ENCODE assay signal across 20 cellular contexts in the genomic region with DNA sequence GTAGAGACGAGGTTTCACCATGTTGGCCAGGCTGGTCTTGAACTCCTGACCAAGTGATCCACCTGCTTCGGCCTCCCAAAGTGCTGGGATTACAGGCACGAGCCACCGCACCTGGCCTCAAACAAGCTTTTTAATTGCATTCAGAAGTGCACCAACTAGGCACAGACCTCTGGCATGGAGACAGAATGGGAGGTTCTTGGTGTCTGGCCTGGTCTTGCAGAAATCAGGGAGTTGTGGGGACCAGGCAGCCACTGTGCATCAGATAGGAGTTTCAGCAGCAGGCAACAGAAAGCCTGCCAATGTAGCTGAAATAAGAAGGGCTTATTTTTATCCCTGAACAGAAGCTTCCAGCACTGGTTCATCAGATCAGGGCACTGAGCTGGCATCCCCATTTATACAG. TPM values are rescaled to one million over a fixed set of nuclear protein-coding genes. Genes with fewer than 3 reads are reported as not detected.
DNase-seq lines count a peak whose midpoint lies in the region; ATAC-seq, FAIRE-seq and TF ChIP-seq lines count a peak whose summit lies in the region.
"Had no signal": no experiment of that assay in that cellular context is flagged by ENCODE, and none has a peak within 500 bp of the region (broad histone marks: within the 10 kb centered on the region; RNA-seq: fewer than 3 reads in every experiment).

No MANE protein-coding gene starts in this region.

- ATAC-seq in GM12878 = no peak
- no peak for ATAC-seq in HG03520 (IDR thresholded peaks at IDR 0.05; ENCODE audit: unreplicated experiment)
- ATAC-seq: activated T-helper 17 cell treated with anti-CD3 and anti-CD28 coated beads, Interleukin-2, amount 50 U/mL, for 72 hours had no signal

- no peaks in the 10 kb centered on the region for H3K79me2 ChIP-seq in GM12878 (ENCODE audit: control insufficient read depth, insufficient read depth, low read length)
- peaks cover 6% of the 10 kb centered on the region for H3K79me2 ChIP-seq in trophoblast cell (ENCODE audit: control insufficient read depth, insufficient read depth, low read length, poor library complexity)
- no peaks in the 10 kb centered on the region for H3K79me2 ChIP-seq in PC-9 (ENCODE audit: low read depth)

- no peaks in the 10 kb centered on the region for H3F3A ChIP-seq in PC-9 (ENCODE audit: insufficient read depth, low read depth)

- H3K4me1 ChIP-seq in GM12878 (ENCODE audit: control insufficient read depth, insufficient read depth, low read length) (peaks cover 69% of the 10 kb centered on the region), trophoblast cell (ENCODE audit: control insufficient read depth in 1 of 2, insufficient read depth in 2 of 2, low read length in 2 of 2) (peaks cover 29 to 38% of the 10 kb centered on the region in 2 experiments), tibial artery (peaks cover 0 to 17% (median 0%) of the 10 kb centered on the region in 4 donors), PC-9 (replicated peaks; ENCODE audit: insufficient read depth) (no peaks in the 10 kb centered on the region)
- H3K4me1 ChIP-seq: Peyer's patch had no signal

- H2AK5ac ChIP-seq in trophoblast cell (ENCODE audit: low read length) = no peak overlapping the region

- H3K4me2 ChIP-seq in GM12878 (ENCODE audit: control insufficient read depth, insufficient read depth) = peak overlapping the region; percentile 51
- no peak overlapping the region for H3K4me2 ChIP-seq in trophoblast cell (ENCODE audit: low read length)
- H3K4me2 ChIP-seq in PC-9 = no peak overlapping the region

- H3K9ac ChIP-seq in GM12878 (ENCODE audit: control insufficient read depth, insufficient read depth, low read length) (no peak overlapping the region), trophoblast cell (ENCODE audit: low read length) (no peak overlapping the region)
- H3K9ac ChIP-seq: GM23248 had no signal

- no peak overlapping the region for H2BK5ac ChIP-seq in trophoblast cell (ENCODE audit: low read depth, low read length, poor library complexity)

- SMC1A ChIA-PET in GM12878 (lab: Charles Lee; ENCODE audit: uncharacterized antibody, unreplicated experiment) = interaction anchor here (0.7 to 7.1 kb wide), 9 partner anchors 9 to 97 kb away, joined by 3 to 78 read pairs (median 4); no protein-coding TSS in a partner anchor

- H3K4me3 ChIP-seq in GM12878 = no peak overlapping the region; the same call in 1 of the 2 replicates
- no peak overlapping the region for H3K4me3 ChIP-seq in trophoblast cell (ENCODE audit: low read depth, low read length)
- H3K4me3 ChIP-seq in tibial artery = no peak overlapping the region
- H3K4me3 ChIP-seq in PC-9 = no peak overlapping the region
- H3K4me3 ChIP-seq: GM23248, Peyer's patch had no signal

- intact Hi-C loops in GM12878 (cut with micrococcal nuclease; ENCODE audit: unreplicated experiment) = loop anchor here (5.0 kb wide), 1 partner anchor 63 kb away; no protein-coding TSS in a partner anchor
- intact Hi-C loops in tibial artery (cut with DNase I; ENCODE audit: low total_unique reads) = no loop called here
- intact Hi-C loops in PC-9 (cut with micrococcal nuclease; ENCODE audit: unreplicated experiment) = no loop called here

- CTCF ChIA-PET in GM12878 (lab: Yijun Ruan, JAX) = interaction anchor here (0.7 to 7.4 kb wide), 7 partner anchors 12 to 110 kb away, joined by 3 to 98 read pairs (median 6); no protein-coding TSS in a partner anchor
- CTCF ChIA-PET in PC-9 (lab: Charles Lee) = no interaction called here

- H3K9me2 ChIP-seq in PC-9 (ENCODE audit: insufficient read depth) = no peaks in the 10 kb centered on the region

- H3K9me3 ChIP-seq in GM12878 (replicated peaks; ENCODE audit: control insufficient read depth, insufficient read depth, low read length) (no peaks in the 10 kb centered on the region), trophoblast cell (ENCODE audit: insufficient read depth, low read depth, low read length) (no peaks in the 10 kb centered on the region), tibial artery (no peaks in the 10 kb centered on the region), PC-9 (ENCODE audit: insufficient read depth, low read depth) (no peaks in the 10 kb centered on the region)
- H3K9me3 ChIP-seq: Peyer's patch, spleen had no signal

- no peak overlapping the region for H2BK12ac ChIP-seq in trophoblast cell (ENCODE audit: low read length)

- H4K12ac ChIP-seq in trophoblast cell (ENCODE audit: low read depth, low read length) = no peak overlapping the region

- no peak for TF ChIP-seq RAD21 in GM12878 (IDR thresholded peaks at IDR 0.05; ENCODE audit: insufficient read depth, low read depth, low read length)

- H2BK120ac ChIP-seq in trophoblast cell (ENCODE audit: insufficient read depth, low read length, poor library complexity) = peak overlapping the region; percentile 25

- H4K8ac ChIP-seq in trophoblast cell (ENCODE audit: low read depth, low read length) = no peak overlapping the region

- H4K20me1 ChIP-seq in GM12878 (ENCODE audit: control insufficient read depth, insufficient read depth) = no peaks in the 10 kb centered on the region
- H4K20me1 ChIP-seq in PC-9 (ENCODE audit: insufficient read depth) = no peaks in the 10 kb centered on the region

- no peak overlapping the region for H2AFZ ChIP-seq in GM12878 (ENCODE audit: control insufficient read depth, low read depth, low read length)
- no peak overlapping the region for H2AFZ ChIP-seq in trophoblast cell (ENCODE audit: insufficient read depth, low read length, poor library complexity)
- H2AFZ ChIP-seq in PC-9 = no peak overlapping the region
- H2AFZ ChIP-seq: GM23248 had no signal

- H3K27ac ChIP-seq in GM12878 (ENCODE audit: control insufficient read depth, insufficient read depth) (peak overlapping the region; percentile 82), trophoblast cell (ENCODE audit: low read depth, low read length) (no peak overlapping the region), tibial artery (no peak overlapping the region), PC-9 (no peak overlapping the region)
- H3K27ac ChIP-seq: GM23248 had no signal

- no peak overlapping the region for H3K23ac ChIP-seq in trophoblast cell (ENCODE audit: low read length)

- H3K27me3 ChIP-seq in GM12878 (replicated peaks in 1 of 2; ENCODE audit: control insufficient read depth in 2 of 2, insufficient read depth in 2 of 2, low read length in 1 of 2) = no peaks in the 10 kb centered on the region; a peak in 1 of 4 replicates
- no peaks in the 10 kb centered on the region for H3K27me3 ChIP-seq in trophoblast cell (ENCODE audit: insufficient read depth, low read length)
- H3K27me3 ChIP-seq in tibial artery = peaks cover 0 to 20% of the 10 kb centered on the region in 2 donors
- peaks cover 12% of the 10 kb centered on the region; the same call in 1 of the 2 replicates for H3K27me3 ChIP-seq in PC-9 (ENCODE audit: insufficient read depth, low read depth)
- H3K27me3 ChIP-seq: Peyer's patch had no signal

- H3K14ac ChIP-seq in trophoblast cell (ENCODE audit: low read length) = no peak overlapping the region

- no peak overlapping the region for H3K18ac ChIP-seq in trophoblast cell (ENCODE audit: low read length)

- no peak for TF ChIP-seq CTCF in GM12878 (IDR thresholded peaks at IDR 0.05 in 2 of 3, conservative IDR thresholded peaks at IDR 0.05 in 1 of 3; ENCODE audit: control insufficient read depth in 2 of 3, extremely low read depth in 1 of 3, insufficient read depth in 1 of 3, low read depth in 3 of 3, low read length in 3 of 3)
- TF ChIP-seq CTCF in tibial artery (IDR thresholded peaks at IDR 0.05) = no peak
- no peak for TF ChIP-seq CTCF in PC-9 (conservative IDR thresholded peaks at IDR 0.05)

- H3K79me1 ChIP-seq in trophoblast cell (ENCODE audit: low read length) = peaks cover 26% of the 10 kb centered on the region

- TF ChIP-seq POLR2A in GM12878 (IDR thresholded peaks at IDR 0.05; ENCODE audit: low read depth, low read length) = no peak

- BruUV-seq in GM12878 (replicated peaks; lab: Mats Ljungman, UMichigan) (no TSS peak), PC-9 (replicated peaks; lab: Mats Ljungman, UMichigan) (no TSS peak)

- RAD21 ChIA-PET in GM12878 (lab: Charles Lee; ENCODE audit: unreplicated experiment) = interaction anchor here (0.8 to 4.3 kb wide), 6 partner anchors 9 to 130 kb away, joined by 3 to 44 read pairs (median 3); a partner anchor contains a TSS

- H3K36me3 ChIP-seq in GM12878 (ENCODE audit: control insufficient read depth in 2 of 2, insufficient read depth in 2 of 2, low read length in 1 of 2) (no peaks in the 10 kb centered on the region), trophoblast cell (ENCODE audit: control insufficient read depth in 1 of 2, insufficient read depth in 2 of 2, low read length in 2 of 2) (no peaks in the 10 kb centered on the region), tibial artery (no peaks in the 10 kb centered on the region), PC-9 (ENCODE audit: low read depth) (no peaks in the 10 kb centered on the region)
- H3K36me3 ChIP-seq: Peyer's patch, spleen had no signal

- no peak for FAIRE-seq in GM12878 (lab: Jason Lieb, UNC)
- FAIRE-seq: frontal cortex had no signal

- in situ Hi-C loops in GM12878 (cut with MboI) = loop anchor here (25.0 kb wide), 1 partner anchor 1702 kb away; no protein-coding TSS in a partner anchor

- POLR2A ChIA-PET in GM12878 (lab: Charles Lee) (interaction anchor here (0.7 to 1.6 kb wide), 3 partner anchors 19 to 63 kb away, joined by 3 read pairs; no protein-coding TSS in a partner anchor), PC-9 (lab: Charles Lee; ENCODE audit: unreplicated experiment) (interaction anchor here (0.7 kb wide), 1 partner anchor 26 kb away, joined by 3 read pairs; no protein-coding TSS in a partner anchor)

- 61% methylated on average over 4 of the region's 4 CpGs for WGBS in GM12878 (ENCODE audit: insufficient coverage, insufficient replicate concordance, low lambda C conversion rate, missing lambda C conversion rate)
- WGBS in trophoblast cell (ENCODE audit: extremely low coverage, insufficient coverage, insufficient read length) = no CpG with 5 or more reads among the region's 4 CpGs

- peak overlapping the region; percentile 65 for H4K91ac ChIP-seq in trophoblast cell (ENCODE audit: low read depth, low read length)

- no peak for TF ChIP-seq EP300 in GM12878 (IDR thresholded peaks at IDR 0.05; ENCODE audit: borderline replicate concordance in 1 of 2, control insufficient read depth in 1 of 2, low read depth in 2 of 2, low read length in 2 of 2)

- DNase-seq in DMS53 (lab: John Stamatoyannopoulos, UW) (peak; percentile 77), NCI-H1694 (lab: John Stamatoyannopoulos, UW) (peak; percentile 33), GM12878 (ENCODE audit: low read depth, low spot score) (no peak), trophoblast cell (no peak), tibial artery (no peak), PC-9 (no peak)
- DNase-seq: activated CD4-positive, CD25-positive, alpha-beta regulatory T cell treated with anti-CD3 and anti-CD28 coated beads, Interleukin-2, amount 50 U/mL, for 72 hours; CD8-positive, alpha-beta memory T cell; GM23248; NCI-H748 treated with DMSO at 0.1 percent for 48 hours; spleen; stimulated activated CD4-positive, alpha-beta T cell treated with anti-CD3 and anti-CD28 coated beads, Interleukin-4, amount 100 ng/mL, for 4 hours had no signal

- H3K4ac ChIP-seq in trophoblast cell (ENCODE audit: low read depth, low read length) = no peak overlapping the region

RNA-seq across cellular contexts. Expression of a gene that starts 22.2 kb away (rescaled TPM):
- total RNA-seq in GM12878 (2013; cell fraction: nucleolus; rRNA removed) = not detected in 2 replicates
- total RNA-seq in GM12878 (2014; rRNA removed) (0.11 TPM in 2 replicates), GM12878 (2014; rRNA removed; fragmentation: Illumina TruSeq; extraction: Trizol) (not detected in 2 replicates), GM12878 (2021) (not detected in 2 replicates), PC-9 (2021) (not detected in 2 replicates)
- 0.64 TPM for polyA plus RNA-seq in GM12878 (2011; ENCODE audit: low read depth)
- polyA plus RNA-seq in GM12878 (2011; rRNA removed) (not detected in 2 replicates), GM12878 (2014; fragmentation: Illumina TruSeq; extraction: Trizol) (0.10 TPM in 1 of 2 replicates, not detected in the other), GM12878 (2014; fragmentation: Nextera tagmentation; extraction: Ambion mirVana) (under 1 TPM; 0.15 to 0.18 TPM), GM12878 (2014; rRNA removed) (not detected in 2 replicates), GM12878 (2016; fragmentation: Nextera tagmentation; extraction: Ambion mirVana) (not detected)
- not detected in 2 replicates for polyA plus RNA-seq in GM12878 (2011; cell fraction: cytosol; rRNA removed)
- not detected in 2 replicates for polyA plus RNA-seq in GM12878 (2011; cell fraction: nucleus; rRNA removed)
- polyA plus RNA-seq in GM12878 (2012) = 0.88 and 0.91 TPM in 2 replicates
- not detected in 2 replicates for polyA minus RNA-seq in GM12878 (2011; rRNA and poly(A)+ RNA removed)
- polyA minus RNA-seq in GM12878 (2011; cell fraction: cytosol; rRNA and poly(A)+ RNA removed) = not detected in 2 replicates
- not detected in 2 replicates for polyA minus RNA-seq in GM12878 (2011; cell fraction: nucleus; rRNA and poly(A)+ RNA removed)
- 31.6 and 34.0 TPM in 2 replicates for polyA plus RNA-seq in trophoblast cell (2013)
- total RNA-seq: activated T-helper 17 cell treated with anti-CD3 and anti-CD28 coated beads, Interleukin-2, amount 50 U/mL, for 72 hours; CD8-positive, alpha-beta memory T cell; frontal cortex; GM23248; neural crest cell; Peyer's patch; renal cortical epithelial cell; subcutaneous adipose tissue had no signal
- polyA plus RNA-seq: CD8-positive, alpha-beta memory T cell; esophagus; GM23248 had no signal

RNA-seq across cellular contexts. Expression of a gene that starts 49.9 kb away (rescaled TPM):
- 0.61 and 1.5 TPM in 2 replicates for total RNA-seq in GM12878 (2013; cell fraction: nucleolus; rRNA removed)
- total RNA-seq in GM12878 (2014; rRNA removed) (228 and 246 TPM in 2 replicates), GM12878 (2014; rRNA removed; fragmentation: Illumina TruSeq; extraction: Trizol) (90.1 and 93.6 TPM in 2 replicates), GM12878 (2021) (108 and 109 TPM in 2 replicates), PC-9 (2021) (not detected in 2 replicates)
- polyA plus RNA-seq in GM12878 (2011; ENCODE audit: low read depth) = 47.1 TPM
- polyA plus RNA-seq in GM12878 (2011; rRNA removed) (3.1 and 5.9 TPM in 2 replicates), GM12878 (2014; fragmentation: Illumina TruSeq; extraction: Trizol) (94.1 and 126 TPM in 2 replicates), GM12878 (2014; fragmentation: Nextera tagmentation; extraction: Ambion mirVana) (10 to 100 TPM; 36.5 to 51.6 TPM), GM12878 (2014; rRNA removed) (250 and 283 TPM in 2 replicates), GM12878 (2016; fragmentation: Nextera tagmentation; extraction: Ambion mirVana) (100 to 1,000 TPM; 118 to 133 TPM)
- 13.4 and 16.6 TPM in 2 replicates for polyA plus RNA-seq in GM12878 (2011; cell fraction: cytosol; rRNA removed)
- polyA plus RNA-seq in GM12878 (2011; cell fraction: nucleus; rRNA removed) = 5.7 and 6.7 TPM in 2 replicates
- 79.6 and 105 TPM in 2 replicates for polyA plus RNA-seq in GM12878 (2012)
- 6.7 and 13.0 TPM in 2 replicates for polyA minus RNA-seq in GM12878 (2011; rRNA and poly(A)+ RNA removed)
- 2.0 and 3.0 TPM in 2 replicates for polyA minus RNA-seq in GM12878 (2011; cell fraction: cytosol; rRNA and poly(A)+ RNA removed)
- polyA minus RNA-seq in GM12878 (2011; cell fraction: nucleus; rRNA and poly(A)+ RNA removed) = 1.3 and 1.6 TPM in 2 replicates
- polyA plus RNA-seq in trophoblast cell (2013) = not detected in 2 replicates
- total RNA-seq: activated T-helper 17 cell treated with anti-CD3 and anti-CD28 coated beads, Interleukin-2, amount 50 U/mL, for 72 hours; CD8-positive, alpha-beta memory T cell; frontal cortex; GM23248; neural crest cell; renal cortical epithelial cell; subcutaneous adipose tissue had no signal
- polyA plus RNA-seq: CD8-positive, alpha-beta memory T cell; esophagus; GM23248 had no signal

Comparison
In these comparisons a context has a peak if more than half of its experiments do, and no peak if none do; other contexts are left out.
1. DNase-seq: peak in DMS53 (single experiment) and NCI-H1694 (single experiment); none in GM12878 (single experiment), trophoblast cell (0 of 2), tibial artery (0 of 2) and PC-9 (0 of 2).